ENCODE assay signal across 10 cellular contexts in the genomic region with DNA sequence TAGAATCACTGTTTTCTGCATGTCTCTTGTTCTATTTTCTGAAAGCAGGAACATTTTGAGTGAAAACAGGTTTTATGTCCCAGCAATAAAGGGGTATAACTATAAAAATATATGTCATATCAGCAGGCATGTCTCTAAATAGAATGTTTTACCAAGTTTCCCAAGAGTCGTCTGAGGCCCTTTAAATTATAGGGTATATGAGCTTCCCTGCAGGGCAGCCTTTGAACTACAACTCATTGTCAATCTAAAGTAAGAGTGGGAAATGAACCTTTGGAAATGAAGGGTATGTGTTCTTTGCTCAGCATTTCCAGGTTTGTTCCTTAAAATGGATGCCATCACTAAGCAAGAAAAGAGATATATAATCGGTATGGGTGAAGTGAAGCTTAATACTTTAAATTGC.
"Had no signal": no experiment of that assay in that cellular context is flagged by ENCODE, and none has a peak within 500 bp of the region (broad histone marks: within the 10 kb centered on the region; RNA-seq: fewer than 3 reads in every experiment).

No MANE protein-coding gene starts in this region.

- H3K4me1 ChIP-seq: ascending aorta, gastroesophageal sphincter had no signal

- H3K4me3 Mint-ChIP-seq: activated CD8-positive, alpha-beta T cell treated with anti-CD3 and anti-CD28 coated beads for 36 hours; activated T-cell treated with anti-CD3 and anti-CD28 coated beads, Interleukin-2, amount 50 U/mL, for 72 hours had no signal

- H3K27me3 Mint-ChIP-seq: activated CD8-positive, alpha-beta T cell treated with anti-CD3 and anti-CD28 coated beads for 36 hours had no signal

- DNase-seq: activated CD8-positive, alpha-beta memory T cell treated with anti-CD3 and anti-CD28 coated beads, Interleukin-2, amount 50 U/mL, for 4 hours; activated CD8-positive, alpha-beta T cell treated with anti-CD3 and anti-CD28 coated beads for 36 hours; activated T-cell treated with anti-CD3 and anti-CD28 coated beads, Interleukin-2, amount 50 U/mL, for 72 hours; retina; stimulated activated CD4-positive, alpha-beta T cell treated with anti-CD3 and anti-CD28 coated beads, Interleukin-1b, Interleukin-23, amount 100 ng/mL, for 48 hours; stimulated activated naive CD4-positive, alpha-beta T cell treated with Interleukin-2 at 50 U/mL for 16 hours had no signal

- H3K27ac Mint-ChIP-seq: activated CD8-positive, alpha-beta T cell treated with anti-CD3 and anti-CD28 coated beads for 36 hours; activated T-cell treated with anti-CD3 and anti-CD28 coated beads, Interleukin-2, amount 50 U/mL, for 72 hours had no signal

- H3K4me3 ChIP-seq: ascending aorta, cardiac muscle cell, gastroesophageal sphincter had no signal

- H3K27me3 ChIP-seq: ascending aorta, cardiac muscle cell, gastroesophageal sphincter, neutrophil had no signal

- H3K36me3 ChIP-seq: ascending aorta, cardiac muscle cell, gastroesophageal sphincter, neutrophil had no signal

- H3K27ac ChIP-seq: ascending aorta, cardiac muscle cell, gastroesophageal sphincter, neutrophil had no signal

- H3K9me3 ChIP-seq: ascending aorta, gastroesophageal sphincter, neutrophil had no signal

- ATAC-seq: activated CD8-positive, alpha-beta T cell treated with anti-CD3 and anti-CD28 coated beads for 36 hours; activated T-cell treated with anti-CD3 and anti-CD28 coated beads, Interleukin-2, amount 50 U/mL, for 72 hours; gastroesophageal sphincter had no signal
